Comparison of ENCODE assay signal across 1 cellular context in genomic region chr10:102917314-102917961, GRCh38.
TF ChIP-seq lines count a peak whose summit lies in the region.

No MANE protein-coding gene starts in this region.

TF ChIP-seq in IMR-90, 13 proteins besides CTCF, POLR2A, EP300 and RAD21 (continued from another document):
- TF ChIP-seq CHD1 (IDR thresholded peaks at IDR 0.05; ENCODE audit: low read depth, low read length) (no peak), CEBPB (IDR thresholded peaks at IDR 0.05; ENCODE audit: low read depth, low read length) (no peak), MAFK (IDR thresholded peaks at IDR 0.05; ENCODE audit: low read depth, low read length) (no peak), NFE2L2 (IDR thresholded peaks at IDR 0.05; ENCODE audit: low read depth, low read length) (no peak), SMC3 (IDR thresholded peaks at IDR 0.05; ENCODE audit: low read depth, low read length) (peak; percentile 96), RFX5 (IDR thresholded peaks at IDR 0.05; ENCODE audit: low read depth, low read length) (no peak), BHLHE40 (IDR thresholded peaks at IDR 0.05; ENCODE audit: low read depth, low read length) (no peak)
- TF ChIP-seq, protein P1, sequence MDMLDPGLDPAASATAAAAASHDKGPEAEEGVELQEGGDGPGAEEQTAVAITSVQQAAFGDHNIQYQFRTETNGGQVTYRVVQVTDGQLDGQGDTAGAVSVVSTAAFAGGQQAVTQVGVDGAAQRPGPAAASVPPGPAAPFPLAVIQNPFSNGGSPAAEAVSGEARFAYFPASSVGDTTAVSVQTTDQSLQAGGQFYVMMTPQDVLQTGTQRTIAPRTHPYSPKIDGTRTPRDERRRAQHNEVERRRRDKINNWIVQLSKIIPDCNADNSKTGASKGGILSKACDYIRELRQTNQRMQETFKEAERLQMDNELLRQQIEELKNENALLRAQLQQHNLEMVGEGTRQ (IDR thresholded peaks at IDR 0.05; ENCODE audit: low read depth, low read length) = no peak
- TF ChIP-seq, protein P2, sequence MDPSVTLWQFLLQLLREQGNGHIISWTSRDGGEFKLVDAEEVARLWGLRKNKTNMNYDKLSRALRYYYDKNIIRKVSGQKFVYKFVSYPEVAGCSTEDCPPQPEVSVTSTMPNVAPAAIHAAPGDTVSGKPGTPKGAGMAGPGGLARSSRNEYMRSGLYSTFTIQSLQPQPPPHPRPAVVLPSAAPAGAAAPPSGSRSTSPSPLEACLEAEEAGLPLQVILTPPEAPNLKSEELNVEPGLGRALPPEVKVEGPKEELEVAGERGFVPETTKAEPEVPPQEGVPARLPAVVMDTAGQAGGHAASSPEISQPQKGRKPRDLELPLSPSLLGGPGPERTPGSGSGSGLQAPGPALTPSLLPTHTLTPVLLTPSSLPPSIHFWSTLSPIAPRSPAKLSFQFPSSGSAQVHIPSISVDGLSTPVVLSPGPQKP (IDR thresholded peaks at IDR 0.05; ENCODE audit: borderline replicate concordance, low read depth, low read length) = no peak
